Comparison of ENCODE assay signal across 30 cellular contexts in the genomic region with DNA sequence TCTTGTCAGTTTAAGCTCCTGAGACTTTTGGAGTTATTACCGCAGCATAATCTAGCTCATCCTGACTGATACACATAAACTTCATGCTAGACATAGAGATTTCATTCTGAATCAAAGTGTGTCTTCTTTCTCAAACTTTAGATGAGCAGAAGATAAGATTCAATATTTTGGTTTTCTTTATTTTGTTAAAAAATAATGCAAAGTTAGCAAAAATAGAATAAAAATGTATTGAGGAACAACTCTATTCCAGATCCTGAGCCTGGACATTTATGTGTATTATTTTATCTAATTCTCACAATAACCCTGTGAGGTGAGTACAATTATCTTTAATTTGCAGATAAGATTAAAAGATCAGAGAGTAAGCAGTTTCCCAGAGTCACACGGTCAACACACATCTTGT. TPM values are rescaled to one million over a fixed set of nuclear protein-coding genes. Genes with fewer than 3 reads are reported as not detected.
DNase-seq lines count a peak whose midpoint lies in the region; ATAC-seq, FAIRE-seq and TF ChIP-seq lines count a peak whose summit lies in the region.
"Had no signal": no experiment of that assay in that cellular context is flagged by ENCODE, and none has a peak within 500 bp of the region (broad histone marks: within the 10 kb centered on the region; RNA-seq: fewer than 3 reads in every experiment).

No MANE protein-coding gene starts in this region.

- no peak overlapping the region for H3K4me3 Mint-ChIP-seq in memory B cell
- H3K4me3 Mint-ChIP-seq: CD14-positive monocyte; CD4-positive, CD25-positive, alpha-beta regulatory T cell; CD8-positive, alpha-beta memory T cell had no signal

- no peak for ATAC-seq in HepG2
- ATAC-seq in right lobe of liver: no peak
- ATAC-seq in K562: no peak
- no peak for ATAC-seq in memory B cell (ENCODE audit: low read depth)
- no peak for ATAC-seq in GM18858 (IDR thresholded peaks at IDR 0.05; ENCODE audit: unreplicated experiment)
- ATAC-seq: GM12878 had no signal

- BruUV-seq in HepG2 (replicated peaks; lab: Mats Ljungman, UMichigan) (no TSS peak), K562 (replicated peaks; lab: Mats Ljungman, UMichigan) (no TSS peak)

- H3K4me3 ChIP-seq in HepG2 (replicated peaks in 1 of 3; ENCODE audit: insufficient read depth in 1 of 3, low read depth in 2 of 3, low read length in 3 of 3) (no peak overlapping the region), right lobe of liver (no peak overlapping the region), K562 (no peak overlapping the region)
- H3K4me3 ChIP-seq: BLaER1, GM12878 had no signal

- H3K4me1 Mint-ChIP-seq in memory B cell: peaks cover 24% of the 10 kb centered on the region

- TF ChIP-seq RAD21 in HepG2 (CRISPR knock-in tag; IDR thresholded peaks at IDR 0.05) (no peak), K562 (CRISPR knock-in tag; conservative IDR thresholded peaks at IDR 0.05 in 1 of 2, IDR thresholded peaks at IDR 0.05 in 1 of 2) (no peak)

- DNase-seq in HepG2 (ENCODE audit: low spot score) (no peak), right lobe of liver (no peak), K562 (ENCODE audit: extremely low read depth in 1 of 4, low spot score in 3 of 4) (no peak), memory B cell (ENCODE audit: low spot score in 2 of 2) (no peak), HUDEP-2 (lab: John Stamatoyannopoulos, UW; ENCODE audit: unreplicated experiment in 76 of 76) (no peak)
- DNase-seq: ACHN; BE2C; C1 segment of cervical spinal cord; CD4-positive, alpha-beta memory T cell; CD4-positive, CD25-positive, alpha-beta regulatory T cell; CD8-positive, alpha-beta memory T cell; COR-L47; DMS 273 treated with DMSO at 0.1 percent for 48 hours; DMS153; DMS53; DMS79; DND-41; EL; GDM1 had no signal

- no peak overlapping the region for H3K4me2 ChIP-seq in HepG2 (ENCODE audit: low read depth, low read length)
- no peak overlapping the region for H3K4me2 ChIP-seq in K562 (ENCODE audit: insufficient read depth, low read length)
- H3K4me2 ChIP-seq: BLaER1 had no signal

- no peaks in the 10 kb centered on the region for H3K9me1 ChIP-seq in K562 (ENCODE audit: control insufficient read depth, insufficient read depth, low read length)

- H3K79me2 ChIP-seq in HepG2 (ENCODE audit: insufficient read depth, low read length): peaks cover 21% of the 10 kb centered on the region
- H3K79me2 ChIP-seq in K562 (ENCODE audit: control insufficient read depth, insufficient read depth, low read length): no peaks in the 10 kb centered on the region

- intact Hi-C loops in HepG2 (cut with micrococcal nuclease; ENCODE audit: unreplicated experiment): no loop called here
- intact Hi-C loops in right lobe of liver (cut with DNase I): no loop called here
- intact Hi-C loops in K562 (cut with micrococcal nuclease): no loop called here

- TF ChIP-seq POLR2A in HepG2 (IDR thresholded peaks at IDR 0.05; ENCODE audit: insufficient read depth in 1 of 2, low read depth in 2 of 2, low read length in 2 of 2) (no peak), right lobe of liver (IDR thresholded peaks at IDR 0.05) (no peak), K562 (conservative IDR thresholded peaks at IDR 0.05) (no peak)

- TF ChIP-seq CTCF in HepG2 (CRISPR knock-in tag; IDR thresholded peaks at IDR 0.05): no peak
- TF ChIP-seq CTCF in right lobe of liver (IDR thresholded peaks at IDR 0.05): no peak
- no peak for TF ChIP-seq CTCF in K562 (IDR thresholded peaks at IDR 0.05 in 2 of 3, conservative IDR thresholded peaks at IDR 0.05 in 1 of 3; ENCODE audit: insufficient read depth in 2 of 3, low read depth in 1 of 3, low read length in 3 of 3)

- H3K27ac Mint-ChIP-seq in memory B cell: peak overlapping the region; percentile 4
- H3K27ac Mint-ChIP-seq: CD14-positive monocyte; CD4-positive, alpha-beta memory T cell; CD4-positive, CD25-positive, alpha-beta regulatory T cell; CD8-positive, alpha-beta memory T cell had no signal

- H3K27me3 ChIP-seq in HepG2 (ENCODE audit: control insufficient read depth in 1 of 2, insufficient read depth in 2 of 2, low read length in 2 of 2): no peaks in the 10 kb centered on the region
- H3K27me3 ChIP-seq in right lobe of liver: no peaks in the 10 kb centered on the region
- H3K27me3 ChIP-seq in K562 (ENCODE audit: control insufficient read depth in 2 of 2, insufficient read depth in 2 of 2, low read length in 2 of 2): no peaks in the 10 kb centered on the region
- H3K27me3 ChIP-seq: BE2C, BLaER1 had no signal

- H2AFZ ChIP-seq in HepG2 (ENCODE audit: low read length): no peak overlapping the region
- H2AFZ ChIP-seq in K562 (ENCODE audit: low read depth, low read length): no peak overlapping the region

- FAIRE-seq in HepG2 (lab: Jason Lieb, UNC) (no peak), K562 (lab: Jason Lieb, UNC) (no peak)
- FAIRE-seq: GM12878, GM12892, GM18507, GM19239 had no signal

- H3K27ac ChIP-seq in HepG2 (ENCODE audit: extremely low read length, insufficient read depth, low read length) (no peak overlapping the region), right lobe of liver (no peak overlapping the region), K562 (ENCODE audit: extremely low read depth, low read depth, low read length) (no peak overlapping the region)
- H3K27ac ChIP-seq: 22Rv1, BLaER1 had no signal

- CTCF ChIA-PET in HepG2 (lab: Yijun Ruan, JAX; ENCODE audit: low intra/inter-chr PET ratio, low total read pairs): no interaction called here
- CTCF ChIA-PET in K562 (lab: Yijun Ruan, JAX; ENCODE audit: low intra/inter-chr PET ratio): no interaction called here

- H3K27me3 Mint-ChIP-seq in memory B cell: no peaks in the 10 kb centered on the region

- no peak overlapping the region for H3K9ac ChIP-seq in HepG2 (ENCODE audit: insufficient read depth, low read depth, low read length)
- no peak overlapping the region for H3K9ac ChIP-seq in K562 (ENCODE audit: insufficient read depth in 1 of 2, low read depth in 2 of 2, low read length in 2 of 2)
- H3K9ac ChIP-seq: BLaER1 had no signal

- H3K9me3 ChIP-seq in HepG2 (ENCODE audit: low read length) (no peaks in the 10 kb centered on the region), right lobe of liver (no peaks in the 10 kb centered on the region), K562 (replicated peaks; ENCODE audit: control insufficient read depth, insufficient read depth, low read depth, low read length) (no peaks in the 10 kb centered on the region)
- H3K9me3 ChIP-seq: BE2C, BLaER1 had no signal

- H3K36me3 ChIP-seq in HepG2 (replicated peaks in 1 of 2; ENCODE audit: control insufficient read depth in 1 of 2, insufficient read depth in 2 of 2, low read length in 2 of 2) (peaks cover 10 to 68% of the 10 kb centered on the region in 2 experiments), right lobe of liver (no peaks in the 10 kb centered on the region), K562 (ENCODE audit: control insufficient read depth, insufficient read depth, low read length) (no peaks in the 10 kb centered on the region)
- H3K36me3 ChIP-seq: BE2C, BLaER1 had no signal

- peaks cover 5% of the 10 kb centered on the region for H3K9me3 Mint-ChIP-seq in memory B cell

- H3K36me3 Mint-ChIP-seq in memory B cell: peaks cover 30% of the 10 kb centered on the region
- H3K36me3 Mint-ChIP-seq: CD14-positive monocyte; CD4-positive, alpha-beta memory T cell; CD4-positive, CD25-positive, alpha-beta regulatory T cell had no signal

- WGBS in HepG2 (ENCODE audit: low lambda C conversion rate): 100% methylated on average over 2 of the region's 2 CpGs
- WGBS in right lobe of liver (ENCODE audit: insufficient coverage, low coverage, low lambda C conversion rate, missing lambda C conversion rate): 63% methylated on average over 2 of the region's 2 CpGs
- 0% methylated on average over 2 of the region's 2 CpGs for WGBS in K562 (ENCODE audit: insufficient coverage, low coverage, missing lambda C conversion rate)

- POLR2A ChIA-PET in HepG2 (lab: Yijun Ruan, JAX): no interaction called here
- POLR2A ChIA-PET in K562 (lab: Yijun Ruan, JAX): interaction anchor here (0.6 kb wide), 1 partner anchor 13 kb away, joined by 3 read pairs; no protein-coding TSS in a partner anchor

- no peak for TF ChIP-seq EP300 in HepG2 (IDR thresholded peaks at IDR 0.05; ENCODE audit: low read depth in 2 of 2, low read length in 2 of 2)
- no peak for TF ChIP-seq EP300 in HepG2 (CRISPR knock-in tag; IDR thresholded peaks at IDR 0.05; ENCODE audit: borderline replicate concordance)
- TF ChIP-seq EP300 in K562 (IDR thresholded peaks at IDR 0.05; ENCODE audit: low read length): no peak

- H4K20me1 ChIP-seq in HepG2 (ENCODE audit: insufficient read depth, low read length) (no peaks in the 10 kb centered on the region; the same call in 1 of the 2 replicates), K562 (replicated peaks; ENCODE audit: control insufficient read depth, insufficient read depth, low read length) (no peaks in the 10 kb centered on the region)
- H4K20me1 ChIP-seq: BLaER1 had no signal

- in situ Hi-C loops in HepG2 (cut with HindIII; ENCODE audit: extremely low pct_ligation_motif_present, low pct_unique_long_range_greater_than_20kb) (no loop called here), K562 (cut with MboI) (no loop called here)

- H3K4me1 ChIP-seq in HepG2 (ENCODE audit: insufficient read depth, low read length) (no peaks in the 10 kb centered on the region), right lobe of liver (no peaks in the 10 kb centered on the region), K562 (replicated peaks in 1 of 2; ENCODE audit: control insufficient read depth in 2 of 2, insufficient read depth in 2 of 2, low read length in 2 of 2) (no peaks in the 10 kb centered on the region)
- H3K4me1 ChIP-seq: BE2C had no signal

RNA-seq across cellular contexts. Expression of a gene that starts 38.4 kb away (rescaled TPM):
- total RNA-seq in HepG2 (2016; rRNA removed; fragmentation: Illumina TruSeq; extraction: Trizol) (41.8 and 55.3 TPM in 2 replicates), right lobe of liver (under 1 TPM in 2 of 6 experiments, not detected in 4; 0.09 to 0.24 TPM), K562 (2014; rRNA removed) (not detected in 2 replicates), K562 (2014; rRNA removed; fragmentation: Illumina TruSeq; extraction: Trizol) (not detected in 2 replicates), K562 (2015; rRNA removed; fragmentation: Illumina TruSeq; extraction: Trizol) (not detected in 2 replicates), K562 (2021) (not detected in 2 replicates)
- 4.2 and 4.5 TPM in 2 replicates for total RNA-seq in HepG2 (2016; cell fraction: cytosol; rRNA removed; fragmentation: Illumina TruSeq; extraction: Trizol; ENCODE audit: low read depth)
- 41.6 and 49.3 TPM in 2 replicates for total RNA-seq in HepG2 (2016; cell fraction: insoluble cytoplasmic fraction; rRNA removed; fragmentation: Illumina TruSeq; extraction: Trizol)
- total RNA-seq in HepG2 (2016; cell fraction: membrane; rRNA removed; fragmentation: Illumina TruSeq; extraction: Trizol): 16.6 and 19.2 TPM in 2 replicates
- total RNA-seq in HepG2 (2016; cell fraction: nucleus; rRNA removed; fragmentation: Illumina TruSeq; extraction: Trizol): 59.9 and 65.4 TPM in 2 replicates
- polyA plus RNA-seq in HepG2 (2011; rRNA removed) (14.5 and 16.0 TPM in 2 replicates), K562 (2011; rRNA removed) (not detected in 2 replicates), K562 (2014; fragmentation: Illumina TruSeq; extraction: Trizol) (not detected in 2 replicates), K562 (2014; fragmentation: Nextera tagmentation; extraction: Ambion mirVana) (not detected), K562 (2014; rRNA removed) (not detected in 2 replicates)
- polyA plus RNA-seq in HepG2 (2011; cell fraction: cytosol; rRNA removed): 8.1 and 12.2 TPM in 2 replicates
- 25.8 and 30.8 TPM in 2 replicates for polyA plus RNA-seq in HepG2 (2011; cell fraction: nucleus; rRNA removed)
- 19.2 and 24.1 TPM in 2 replicates for polyA plus RNA-seq in HepG2 (2012)
- polyA plus RNA-seq in HepG2 (2016; cell fraction: cytosol; fragmentation: Illumina TruSeq; extraction: Trizol; ENCODE audit: low read depth): 1.3 and 1.6 TPM in 2 replicates
- polyA plus RNA-seq in HepG2 (2016; cell fraction: insoluble cytoplasmic fraction; fragmentation: Illumina TruSeq; extraction: Trizol; ENCODE audit: low read depth): 42.4 and 43.4 TPM in 2 replicates
- polyA plus RNA-seq in HepG2 (2016; cell fraction: membrane; fragmentation: Illumina TruSeq; extraction: Trizol; ENCODE audit: low read depth): 5.6 and 6.2 TPM in 2 replicates
- polyA plus RNA-seq in HepG2 (2016; cell fraction: nucleus; fragmentation: Illumina TruSeq; extraction: Trizol; ENCODE audit: insufficient read depth, low read depth): 60.0 and 63.2 TPM in 2 replicates
- polyA minus RNA-seq in HepG2 (2011; rRNA and poly(A)+ RNA removed; ENCODE audit: low replicate concordance): 122 TPM in 1 of 2 replicates, not detected in the other
- 19.7 and 21.2 TPM in 2 replicates for polyA minus RNA-seq in HepG2 (2011; cell fraction: cytosol; rRNA and poly(A)+ RNA removed)
- 72.0 and 78.8 TPM in 2 replicates for polyA minus RNA-seq in HepG2 (2011; cell fraction: nucleus; rRNA and poly(A)+ RNA removed)
- total RNA-seq in K562 (2011; cell fraction: chromatin; rRNA removed; ENCODE audit: low replicate concordance): not detected in 2 replicates
- total RNA-seq in K562 (2011; cell fraction: nucleolus; rRNA removed): not detected in 2 replicates
- total RNA-seq in K562 (2011; cell fraction: nucleoplasm; rRNA removed): not detected in 2 replicates
- not detected in 2 replicates for polyA plus RNA-seq in K562 (2011; cell fraction: cytosol; rRNA removed)
- polyA plus RNA-seq in K562 (2011; cell fraction: nucleus; rRNA removed): not detected in 2 replicates
- polyA plus RNA-seq in K562 (2012): not detected in 2 replicates
- not detected in 2 replicates for polyA minus RNA-seq in K562 (2011; rRNA and poly(A)+ RNA removed)
- not detected in 2 replicates for polyA minus RNA-seq in K562 (2011; cell fraction: cytosol; rRNA and poly(A)+ RNA removed)
- polyA minus RNA-seq in K562 (2011; cell fraction: nucleus; rRNA and poly(A)+ RNA removed): not detected in 2 replicates
- total RNA-seq: A172; CD4-positive, alpha-beta memory T cell; CD4-positive, CD25-positive, alpha-beta regulatory T cell; CD8-positive, alpha-beta memory T cell; G401 had no signal
- polyA plus RNA-seq: AG04450; CD14-positive monocyte; CD8-positive, alpha-beta memory T cell had no signal

Comparison
In these comparisons a context has a peak if more than half of its experiments do, and no peak if none do; other contexts are left out.
1. RNA of a gene that starts 38.4 kb away (total RNA-seq): 4.2 to 65.4 TPM in HepG2; 0.09 to 0.24 TPM in right lobe of liver and not detected in K562; every median in the first group is over 4 times any median in the second.